Comparison of ENCODE assay signal across 27 cellular contexts in the genomic region with DNA sequence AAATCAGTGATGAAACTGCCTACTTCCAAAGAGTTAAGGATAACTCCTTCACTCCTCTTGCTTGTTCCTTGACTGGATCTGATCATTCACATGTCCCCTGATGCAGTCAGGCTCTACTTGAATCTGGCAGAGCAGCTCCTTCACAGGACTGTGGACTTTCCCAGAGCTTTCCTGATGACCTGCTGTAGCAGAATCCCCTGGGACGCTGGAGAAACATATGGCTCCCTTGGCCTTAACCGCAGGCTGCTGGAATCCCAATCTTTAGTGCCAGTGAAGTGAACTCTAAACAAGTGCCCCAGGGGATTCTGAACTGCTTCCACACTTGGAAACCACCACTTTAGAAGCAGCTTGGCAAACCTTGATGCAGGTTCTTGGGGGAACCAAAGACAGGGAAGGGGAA.
DNase-seq lines count a peak whose midpoint lies in the region; ATAC-seq and TF ChIP-seq lines count a peak whose summit lies in the region.
"Had no signal": no experiment of that assay in that cellular context is flagged by ENCODE, and none has a peak within 500 bp of the region (broad histone marks: within the 10 kb centered on the region; RNA-seq: fewer than 3 reads in every experiment).

No MANE protein-coding gene starts in this region.

- in situ Hi-C loops in astrocyte of the cerebellum (cut with HindIII; ENCODE audit: low sequenced_read_pairs) = no loop called here

- H3K4me3 ChIP-seq in astrocyte of the cerebellum (ENCODE audit: low read depth, low read length) = no peak overlapping the region
- H3K4me3 ChIP-seq: pancreas, right lobe of liver, suprapubic skin, uterus had no signal

- intact Hi-C loops in CD4-positive, alpha-beta T cell (cut with DNase I, micrococcal nuclease) = no loop called here

- TF ChIP-seq CTCF in astrocyte of the cerebellum (IDR thresholded peaks at IDR 0.05; ENCODE audit: low read depth, low read length, missing control alignments) (no peak), nephron progenitor cell (IDR thresholded peaks at IDR 0.05) (no peak)
- no peak for TF ChIP-seq CTCF in CD4-positive, alpha-beta T cell (IDR thresholded peaks at IDR 0.05)

- CTCF ChIA-PET in CD4-positive, alpha-beta T cell (lab: Charles Lee) = no interaction called here

- H3K9me3 Mint-ChIP-seq in nephron progenitor cell = peaks cover 14% of the 10 kb centered on the region
- no peaks in the 10 kb centered on the region for H3K9me3 Mint-ChIP-seq in CD4-positive, alpha-beta T cell
- H3K9me3 Mint-ChIP-seq: activated naive CD4-positive, alpha-beta T cell treated with anti-CD3 and anti-CD28 coated beads for 36 hours; activated T-cell treated with anti-CD3 and anti-CD28 coated beads, Interleukin-2, amount 50 U/mL, for 24 hours; naive thymus-derived CD4-positive, alpha-beta T cell had no signal

- DNase-seq in NCI-H1417 (lab: John Stamatoyannopoulos, UW) (peak in 2 of 3 experiments; percentile 23 to 85), NCI-H1417 treated with DMSO at 0.1 percent for 48 hours (lab: John Stamatoyannopoulos, UW) (no peak), NCI-H2171 (lab: John Stamatoyannopoulos, UW) (peak; percentile 98), astrocyte of the cerebellum (ENCODE audit: low read depth) (peak; percentile 13), nephron progenitor cell (no peak), GM19240 (ENCODE audit: insufficient read length, low spot score) (no peak)
- DNase-seq in CD4-positive, alpha-beta T cell = no peak
- DNase-seq: activated CD8-positive, alpha-beta T cell treated with anti-CD3 and anti-CD28 coated beads, Interleukin-2, amount 10 ng/mL, durations not matched to agents 7 days and 5 days; activated naive CD4-positive, alpha-beta T cell treated with anti-CD3 and anti-CD28 coated beads for 36 hours; activated T-cell treated with anti-CD3 and anti-CD28 coated beads, Interleukin-2, amount 50 U/mL, for 24 hours; aorta; Caco-2; effector memory CD4-positive, alpha-beta T cell; mesendoderm; naive thymus-derived CD4-positive, alpha-beta T cell; NCI-H1048; pancreas; right lobe of liver; RPMI8226; stimulated activated CD4-positive, alpha-beta T cell treated with anti-CD3 and anti-CD28 coated beads, Interleukin-15, amount 100 ng/mL, for 24 hours; T1000; uterus had no signal

- H3K36me3 Mint-ChIP-seq in nephron progenitor cell (ENCODE audit: low read depth) = no peaks in the 10 kb centered on the region
- no peaks in the 10 kb centered on the region for H3K36me3 Mint-ChIP-seq in CD4-positive, alpha-beta T cell (ENCODE audit: low read depth)

- H3K27ac ChIP-seq in CD4-positive, alpha-beta T cell (ENCODE audit: low read depth, low read length) = no peak overlapping the region
- H3K27ac ChIP-seq: 22Rv1, pancreas, right lobe of liver, suprapubic skin, uterus had no signal

- peak overlapping the region; percentile 68 for H3K27ac Mint-ChIP-seq in nephron progenitor cell
- no peak overlapping the region for H3K27ac Mint-ChIP-seq in CD4-positive, alpha-beta T cell
- H3K27ac Mint-ChIP-seq: activated CD8-positive, alpha-beta T cell treated with anti-CD3 and anti-CD28 coated beads, Interleukin-2, amount 10 ng/mL, durations not matched to agents 7 days and 5 days; activated naive CD4-positive, alpha-beta T cell treated with anti-CD3 and anti-CD28 coated beads for 36 hours; activated T-cell treated with anti-CD3 and anti-CD28 coated beads, Interleukin-2, amount 50 U/mL, for 24 hours; B cell; naive thymus-derived CD4-positive, alpha-beta T cell had no signal

- H3K9me3 ChIP-seq in CD4-positive, alpha-beta T cell (ENCODE audit: control insufficient read depth, low read length) = no peaks in the 10 kb centered on the region
- H3K9me3 ChIP-seq: Caco-2, pancreas, right lobe of liver, suprapubic skin, uterus had no signal

- peaks cover 3% of the 10 kb centered on the region for H3K27me3 Mint-ChIP-seq in nephron progenitor cell (ENCODE audit: low read depth, poor library complexity)
- H3K27me3 Mint-ChIP-seq in CD4-positive, alpha-beta T cell = no peaks in the 10 kb centered on the region
- H3K27me3 Mint-ChIP-seq: activated T-cell treated with anti-CD3 and anti-CD28 coated beads, Interleukin-2, amount 50 U/mL, for 24 hours; B cell had no signal

- no peak for ATAC-seq in GM18505 (IDR thresholded peaks at IDR 0.05; ENCODE audit: unreplicated experiment)
- no peak for ATAC-seq in CD4-positive, alpha-beta T cell (ENCODE audit: poor library complexity)
- ATAC-seq: activated CD8-positive, alpha-beta T cell treated with anti-CD3 and anti-CD28 coated beads, Interleukin-2, amount 10 ng/mL, durations not matched to agents 7 days and 5 days; esophagus mucosa; naive thymus-derived CD4-positive, alpha-beta T cell; pancreas; right lobe of liver had no signal

- POLR2A ChIA-PET in CD4-positive, alpha-beta T cell (lab: Charles Lee) = no interaction called here

- TF ChIP-seq POLR2A in GM18505 (IDR thresholded peaks at IDR 0.05; ENCODE audit: borderline replicate concordance, extremely low read depth, insufficient read depth, insufficient read length) = no peak

- no peak overlapping the region for H3K4me3 Mint-ChIP-seq in nephron progenitor cell
- no peak overlapping the region for H3K4me3 Mint-ChIP-seq in CD4-positive, alpha-beta T cell
- H3K4me3 Mint-ChIP-seq: activated CD8-positive, alpha-beta T cell treated with anti-CD3 and anti-CD28 coated beads, Interleukin-2, amount 10 ng/mL, durations not matched to agents 7 days and 5 days; activated naive CD4-positive, alpha-beta T cell treated with anti-CD3 and anti-CD28 coated beads for 36 hours; activated T-cell treated with anti-CD3 and anti-CD28 coated beads, Interleukin-2, amount 50 U/mL, for 24 hours; B cell; naive thymus-derived CD4-positive, alpha-beta T cell had no signal

- peaks cover 19% of the 10 kb centered on the region for H3K4me1 Mint-ChIP-seq in nephron progenitor cell
- H3K4me1 Mint-ChIP-seq in CD4-positive, alpha-beta T cell (ENCODE audit: low read depth) = no peaks in the 10 kb centered on the region
- H3K4me1 Mint-ChIP-seq: B cell; naive thymus-derived CD4-positive, alpha-beta T cell had no signal

- no peaks in the 10 kb centered on the region for H3K27me3 ChIP-seq in CD4-positive, alpha-beta T cell (ENCODE audit: control insufficient read depth, insufficient read depth, low read length)
- H3K27me3 ChIP-seq: pancreas, right lobe of liver, suprapubic skin, uterus had no signal

Comparison
In these comparisons a context has a peak if more than half of its experiments do, and no peak if none do; other contexts are left out.
1. DNase-seq: peak in NCI-H1417 (2 of 3), NCI-H2171 (single experiment) and astrocyte of the cerebellum (single experiment); none in NCI-H1417 treated with DMSO at 0.1 percent for 48 hours (single experiment), nephron progenitor cell (single experiment), CD4-positive, alpha-beta T cell (0 of 10) and GM19240 (single experiment).